Comparison of ENCODE assay signal across 8 cellular contexts in the genomic region with DNA sequence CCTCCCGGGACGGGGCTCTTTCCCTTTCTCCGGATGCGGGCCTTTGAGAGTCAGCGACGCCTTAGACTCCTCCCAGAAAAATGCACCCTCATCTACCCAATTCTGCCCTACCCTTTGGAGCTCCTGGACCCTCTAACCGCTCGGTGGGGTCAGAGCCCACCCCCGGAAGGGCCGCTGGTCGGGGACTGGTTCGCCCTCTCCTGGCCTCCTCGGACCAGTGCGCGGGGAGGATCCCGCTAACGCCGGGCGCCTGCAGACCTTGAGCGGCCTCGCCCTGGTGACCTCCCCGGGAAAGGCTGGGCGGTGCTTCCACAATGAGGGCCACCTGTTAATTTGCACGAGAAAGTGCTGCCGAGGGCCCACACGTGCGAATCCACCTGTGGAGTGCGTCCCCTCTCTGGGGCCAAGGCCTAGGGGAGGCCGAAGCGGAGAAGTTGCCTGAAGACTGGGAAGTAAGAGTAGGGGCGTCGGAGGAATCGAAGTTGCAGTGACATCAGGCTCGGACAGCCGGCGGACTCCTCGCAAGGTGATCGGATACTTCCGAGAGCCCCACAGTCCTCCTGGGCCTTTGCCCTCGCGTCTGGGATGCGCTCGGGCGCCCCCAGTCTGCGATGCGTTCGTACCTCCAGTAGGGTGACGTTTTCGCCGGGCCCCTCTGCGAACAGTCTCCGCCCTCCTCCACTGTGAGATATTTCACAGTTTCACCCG.
DNase-seq lines count a peak whose midpoint lies in the region; ATAC-seq, FAIRE-seq and TF ChIP-seq lines count a peak whose summit lies in the region.

No MANE protein-coding gene starts in this region.

- peak overlapping the region; percentile 97 for H2AFZ ChIP-seq in GM23248

- H3K27ac ChIP-seq in GM23248 (0 out of 2 replicates have a peak overlapping the region, but pooled peaks have one; percentile 17), pancreas (peak overlapping the region; percentile 84 to 93 (median 85)), thyroid gland (peak overlapping the region; percentile 91 to 97 (median 95))

- peaks cover 4% of the 10 kb centered on the region for H3K36me3 Mint-ChIP-seq in activated naive CD8-positive, alpha-beta T cell treated with anti-CD3 and anti-CD28 coated beads for 36 hours

- peak; percentile 61 for ATAC-seq in SK-N-SH treated with all-trans-retinoic acid at 6 μM for 48 hours
- peak; percentile 96 for ATAC-seq in Right ventricle myocardium superior (ENCODE audit: poor library complexity)
- peak; percentile 83 to 93 (median 88) for ATAC-seq in pancreas

- peak overlapping the region; percentile 78 for H3K4me2 ChIP-seq in GM23248 (ENCODE audit: unreplicated experiment)

- WGBS in GM23248 (ENCODE audit: low coverage in 1 of 2, low lambda C conversion rate in 2 of 2, missing lambda C conversion rate in 2 of 2), 2 experiments = 1 to 3% methylated on average over 51 to 53 of the region's 53 CpGs
- WGBS in pancreas, 2 donors = 8 to 12% methylated on average over 53 of the region's 53 CpGs
- 1 to 3% methylated on average over 33 to 39 of the region's 53 CpGs for WGBS in thyroid gland, 2 donors

- peak overlapping the region; percentile 86 for H3K27ac Mint-ChIP-seq in activated naive CD8-positive, alpha-beta T cell treated with anti-CD3 and anti-CD28 coated beads for 36 hours

- in situ Hi-C loops in GM23248 (cut with MboI) = loop anchor here (5.0 to 25.0 kb wide), 3 partner anchors 556 to 1236 kb away; a partner anchor contains a TSS

- H3K36me3 ChIP-seq in GM23248 (ENCODE audit: low read depth) (no peaks in the 10 kb centered on the region), pancreas (no peaks in the 10 kb centered on the region), thyroid gland (no peaks in the 10 kb centered on the region)

- H3K4me3 Mint-ChIP-seq in activated naive CD8-positive, alpha-beta T cell treated with anti-CD3 and anti-CD28 coated beads for 36 hours = peak overlapping the region; percentile 84

- H3K9me3 ChIP-seq in GM23248 (ENCODE audit: low read depth) = no peaks in the 10 kb centered on the region
- no peaks in the 10 kb centered on the region for H3K9me3 ChIP-seq in pancreas
- H3K9me3 ChIP-seq in thyroid gland = no peaks in the 10 kb centered on the region

- FAIRE-seq in pancreas (lab: Jason Lieb, UNC) = no peak

- TF ChIP-seq CTCF in pancreas (IDR thresholded peaks at IDR 0.05) (peak; percentile 56 to 65 (median 59)), thyroid gland (IDR thresholded peaks at IDR 0.05) (peak; percentile 73 to 97 (median 88))

- peaks cover 16% of the 10 kb centered on the region for H3K27me3 Mint-ChIP-seq in activated naive CD8-positive, alpha-beta T cell treated with anti-CD3 and anti-CD28 coated beads for 36 hours

- TF ChIP-seq POLR2A in thyroid gland (IDR thresholded peaks at IDR 0.05) = peak; percentile 34 to 94

- peaks cover 32% of the 10 kb centered on the region for H3F3A ChIP-seq in GM23248 (ENCODE audit: insufficient read depth)

- H4K20me1 ChIP-seq in GM23248 (ENCODE audit: insufficient read depth) = no peaks in the 10 kb centered on the region

- intact Hi-C loops in Right ventricle myocardium superior (cut with DNase I) (loop anchor here (2.0 to 5.0 kb wide), 3 partner anchors 82 to 612 kb away; a partner anchor contains a TSS), pancreas (cut with DNase I) (loop anchor here in 2 of 3 donors (5.0 to 10.0 kb wide), 3 partner anchors 556 to 611 kb away; no protein-coding TSS in a partner anchor), thyroid gland (cut with DNase I) (loop anchor here (5.0 to 10.0 kb wide), 3 partner anchors 74 to 611 kb away; no protein-coding TSS in a partner anchor)

- H3K9me3 Mint-ChIP-seq in activated naive CD8-positive, alpha-beta T cell treated with anti-CD3 and anti-CD28 coated beads for 36 hours = no peaks in the 10 kb centered on the region

- DNase-seq in ELF-1 (ENCODE audit: low read depth, low spot score) = peak; percentile 97
- peak; percentile 97 for DNase-seq in GM23248
- DNase-seq in LHCN-M2 (ENCODE audit: low read depth) = peak; percentile 82
- peak; percentile 92 for DNase-seq in activated naive CD8-positive, alpha-beta T cell treated with anti-CD3 and anti-CD28 coated beads for 36 hours
- peak; percentile 92 for DNase-seq in Right ventricle myocardium superior
- DNase-seq in pancreas = peak; percentile 85 to 93 (median 90)
- DNase-seq in thyroid gland = peak; percentile 93 to 94

- H3K4me1 Mint-ChIP-seq in activated naive CD8-positive, alpha-beta T cell treated with anti-CD3 and anti-CD28 coated beads for 36 hours = peaks cover 44% of the 10 kb centered on the region

- H3K79me2 ChIP-seq in GM23248 (ENCODE audit: insufficient read depth) = no peaks in the 10 kb centered on the region

- no peaks in the 10 kb centered on the region for H3K9me2 ChIP-seq in GM23248 (ENCODE audit: insufficient read depth)

- peaks cover 28% of the 10 kb centered on the region for H3K4me1 ChIP-seq in GM23248 (ENCODE audit: insufficient read depth)
- H3K4me1 ChIP-seq in pancreas = peaks cover 0 to 4% (median 3%) of the 10 kb centered on the region in 3 donors
- peaks cover 7 to 12% of the 10 kb centered on the region in 2 donors for H3K4me1 ChIP-seq in thyroid gland

- H3K9ac ChIP-seq in GM23248 = peak overlapping the region; percentile 75

- H3K27me3 ChIP-seq in GM23248 (replicated peaks; ENCODE audit: insufficient read depth) (no peaks in the 10 kb centered on the region), pancreas (no peaks in the 10 kb centered on the region), thyroid gland (no peaks in the 10 kb centered on the region)

- H3K4me3 ChIP-seq in GM23248 = peak overlapping the region; percentile 74
- H3K4me3 ChIP-seq in pancreas = peak overlapping the region; percentile 33 to 59 (median 45)
- peak overlapping the region; percentile 40 to 60 (median 57) for H3K4me3 ChIP-seq in thyroid gland (replicated peaks in 1 of 3)

TF ChIP-seq in SK-N-SH treated with all-trans-retinoic acid at 6 μM for 48 hours, 23 proteins besides CTCF, POLR2A, EP300 and RAD21:
- TF ChIP-seq PPARA (CRISPR knock-in tag; IDR thresholded peaks at IDR 0.05; ENCODE audit: borderline replicate concordance) (no peak), ZNF70 (CRISPR knock-in tag; IDR thresholded peaks at IDR 0.05) (no peak), ZNF565 (CRISPR knock-in tag; conservative IDR thresholded peaks at IDR 0.05; ENCODE audit: low read depth) (no peak), ZFP3 (CRISPR knock-in tag; IDR thresholded peaks at IDR 0.05) (no peak), TOX (CRISPR knock-in tag; IDR thresholded peaks at IDR 0.05; ENCODE audit: borderline replicate concordance) (no peak), ZFP30 (CRISPR knock-in tag; IDR thresholded peaks at IDR 0.05) (no peak)
- TF ChIP-seq, protein P1, sequence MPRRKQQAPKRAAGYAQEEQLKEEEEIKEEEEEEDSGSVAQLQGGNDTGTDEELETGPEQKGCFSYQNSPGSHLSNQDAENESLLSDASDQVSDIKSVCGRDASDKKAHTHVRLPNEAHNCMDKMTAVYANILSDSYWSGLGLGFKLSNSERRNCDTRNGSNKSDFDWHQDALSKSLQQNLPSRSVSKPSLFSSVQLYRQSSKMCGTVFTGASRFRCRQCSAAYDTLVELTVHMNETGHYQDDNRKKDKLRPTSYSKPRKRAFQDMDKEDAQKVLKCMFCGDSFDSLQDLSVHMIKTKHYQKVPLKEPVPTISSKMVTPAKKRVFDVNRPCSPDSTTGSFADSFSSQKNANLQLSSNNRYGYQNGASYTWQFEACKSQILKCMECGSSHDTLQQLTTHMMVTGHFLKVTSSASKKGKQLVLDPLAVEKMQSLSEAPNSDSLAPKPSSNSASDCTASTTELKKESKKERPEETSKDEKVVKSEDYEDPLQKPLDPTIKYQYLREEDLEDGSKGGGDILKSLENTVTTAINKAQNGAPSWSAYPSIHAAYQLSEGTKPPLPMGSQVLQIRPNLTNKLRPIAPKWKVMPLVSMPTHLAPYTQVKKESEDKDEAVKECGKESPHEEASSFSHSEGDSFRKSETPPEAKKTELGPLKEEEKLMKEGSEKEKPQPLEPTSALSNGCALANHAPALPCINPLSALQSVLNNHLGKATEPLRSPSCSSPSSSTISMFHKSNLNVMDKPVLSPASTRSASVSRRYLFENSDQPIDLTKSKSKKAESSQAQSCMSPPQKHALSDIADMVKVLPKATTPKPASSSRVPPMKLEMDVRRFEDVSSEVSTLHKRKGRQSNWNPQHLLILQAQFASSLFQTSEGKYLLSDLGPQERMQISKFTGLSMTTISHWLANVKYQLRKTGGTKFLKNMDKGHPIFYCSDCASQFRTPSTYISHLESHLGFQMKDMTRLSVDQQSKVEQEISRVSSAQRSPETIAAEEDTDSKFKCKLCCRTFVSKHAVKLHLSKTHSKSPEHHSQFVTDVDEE (CRISPR knock-in tag; IDR thresholded peaks at IDR 0.05) = no peak
- TF ChIP-seq, protein P2, sequence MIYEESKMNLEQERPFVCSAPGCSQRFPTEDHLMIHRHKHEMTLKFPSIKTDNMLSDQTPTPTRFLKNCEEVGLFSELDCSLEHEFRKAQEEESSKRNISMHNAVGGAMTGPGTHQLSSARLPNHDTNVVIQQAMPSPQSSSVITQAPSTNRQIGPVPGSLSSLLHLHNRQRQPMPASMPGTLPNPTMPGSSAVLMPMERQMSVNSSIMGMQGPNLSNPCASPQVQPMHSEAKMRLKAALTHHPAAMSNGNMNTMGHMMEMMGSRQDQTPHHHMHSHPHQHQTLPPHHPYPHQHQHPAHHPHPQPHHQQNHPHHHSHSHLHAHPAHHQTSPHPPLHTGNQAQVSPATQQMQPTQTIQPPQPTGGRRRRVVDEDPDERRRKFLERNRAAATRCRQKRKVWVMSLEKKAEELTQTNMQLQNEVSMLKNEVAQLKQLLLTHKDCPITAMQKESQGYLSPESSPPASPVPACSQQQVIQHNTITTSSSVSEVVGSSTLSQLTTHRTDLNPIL (CRISPR knock-in tag; IDR thresholded peaks at IDR 0.05; ENCODE audit: low read depth) = no peak
- TF ChIP-seq, protein P3, sequence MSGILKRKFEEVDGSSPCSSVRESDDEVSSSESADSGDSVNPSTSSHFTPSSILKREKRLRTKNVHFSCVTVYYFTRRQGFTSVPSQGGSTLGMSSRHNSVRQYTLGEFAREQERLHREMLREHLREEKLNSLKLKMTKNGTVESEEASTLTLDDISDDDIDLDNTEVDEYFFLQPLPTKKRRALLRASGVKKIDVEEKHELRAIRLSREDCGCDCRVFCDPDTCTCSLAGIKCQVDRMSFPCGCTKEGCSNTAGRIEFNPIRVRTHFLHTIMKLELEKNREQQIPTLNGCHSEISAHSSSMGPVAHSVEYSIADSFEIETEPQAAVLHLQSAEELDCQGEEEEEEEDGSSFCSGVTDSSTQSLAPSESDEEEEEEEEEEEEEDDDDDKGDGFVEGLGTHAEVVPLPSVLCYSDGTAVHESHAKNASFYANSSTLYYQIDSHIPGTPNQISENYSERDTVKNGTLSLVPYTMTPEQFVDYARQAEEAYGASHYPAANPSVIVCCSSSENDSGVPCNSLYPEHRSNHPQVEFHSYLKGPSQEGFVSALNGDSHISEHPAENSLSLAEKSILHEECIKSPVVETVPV (CRISPR knock-in tag; IDR thresholded peaks at IDR 0.05) = no peak

Comparison
In these comparisons a context has a peak if more than half of its experiments do, and no peak if none do; other contexts are left out.
1. Peak in every context shown above with its lines: DNase-seq, ATAC-seq, H3K4me3 ChIP-seq and H3K27ac ChIP-seq.
2. H3K27ac ChIP-seq: peak in every context shown above with its lines; median percentile 95 in thyroid gland; 85 in pancreas; 17 in GM23248.